Comparison of ENCODE assay signal across 9 cellular contexts in genomic region chr7:51369228-51369627, GRCh38. TPM values are rescaled to one million over a fixed set of nuclear protein-coding genes. Genes with fewer than 3 reads are reported as not detected.
DNase-seq lines count a peak whose midpoint lies in the region; ATAC-seq and TF ChIP-seq lines count a peak whose summit lies in the region.
"Not testable (repeated sequence)": the region's sequence is repeated elsewhere in the genome, so short reads cannot be mapped to it uniquely, and the experiment has no call there.
"Had no signal": no experiment of that assay in that cellular context is flagged by ENCODE, and none has a peak within 500 bp of the region (broad histone marks: within the 10 kb centered on the region; RNA-seq: fewer than 3 reads in every experiment).

No MANE protein-coding gene starts in this region.

- DNase-seq in COR-L47 (lab: John Stamatoyannopoulos, UW) (peak; percentile 12), MM.1S (peak; percentile 37), NCI-H187 treated with DMSO at 0.1 percent for 48 hours (lab: John Stamatoyannopoulos, UW) (peak; percentile 23), NCI-H345 (lab: John Stamatoyannopoulos, UW) (peak; percentile 60), NCI-H69 (lab: John Stamatoyannopoulos, UW) (peak; percentile 79), RPMI8226 (peak; percentile 84)
- not testable (repeated sequence) for DNase-seq in mucosa of descending colon

- not testable (repeated sequence) for H3K79me2 ChIP-seq in MM.1S (ENCODE audit: low read length)

- not testable (repeated sequence) for H3K9me3 ChIP-seq in MM.1S (replicated peaks; ENCODE audit: insufficient read depth, low read length); mucosa of descending colon

- H3K36me3 ChIP-seq in MM.1S (replicated peaks; ENCODE audit: insufficient read depth, low read length); mucosa of descending colon (ENCODE audit: low read depth): not testable (repeated sequence)

- H3F3A ChIP-seq in MM.1S (ENCODE audit: insufficient read depth, low read length): not testable (repeated sequence)

- H3K4me2 ChIP-seq in MM.1S (ENCODE audit: low read depth, low read length): peak overlapping the region; percentile 18; the same call in 1 of the 2 replicates

- not testable (repeated sequence) for TF ChIP-seq CTCF in MM.1S (IDR thresholded peaks at IDR 0.05; ENCODE audit: low read length); mucosa of descending colon (IDR thresholded peaks at IDR 0.05)

- H2AFZ ChIP-seq in MM.1S (ENCODE audit: low read length): 0 out of 2 replicates have a peak overlapping the region, but pooled peaks have one; percentile 38

- H3K9me2 ChIP-seq in MM.1S (replicated peaks; ENCODE audit: insufficient read depth, low read length): not testable (repeated sequence)

- intact Hi-C loops in mucosa of descending colon (cut with DNase I, micrococcal nuclease): loop anchor here in 1 of 2 donors (10.0 kb wide), 1 partner anchor 204 kb away; no protein-coding TSS in a partner anchor

- peak; percentile 45 for ATAC-seq in mucosa of descending colon

- not testable (repeated sequence) for H3K9ac ChIP-seq in MM.1S (ENCODE audit: low read length)

- not testable (repeated sequence) for H3K4me1 ChIP-seq in MM.1S (ENCODE audit: low read length); mucosa of descending colon (ENCODE audit: low read depth)

- H3K27ac ChIP-seq in MM.1S (ENCODE audit: low read length): not testable (repeated sequence)

- H4K20me1 ChIP-seq in MM.1S (ENCODE audit: insufficient read depth, low read length): not testable (repeated sequence)

- not testable (repeated sequence) for H3K27me3 ChIP-seq in MM.1S (replicated peaks; ENCODE audit: insufficient read depth, low read length)

- not testable (repeated sequence) for H3K4me3 ChIP-seq in MM.1S (ENCODE audit: low read length); mucosa of descending colon

RNA-seq across cellular contexts. Expression of gene COBL, which starts 52.6 kb away (rescaled TPM):
- total RNA-seq in mucosa of descending colon: 10 to 100 TPM; 48.6 to 91.8 (median 56.6) TPM
- total RNA-seq: A673; CD4-positive, alpha-beta memory T cell had no signal
